ENCODE assay signal across 1 cellular context in genomic region chr19:50724522-50725217, GRCh38.
TF ChIP-seq lines count a peak whose summit lies in the region.

No MANE protein-coding gene starts in this region.

TF ChIP-seq in HepG2, 621 proteins besides CTCF, POLR2A, EP300 and RAD21 (continued from another document and continues in another):
- TF ChIP-seq ZBTB14 (CRISPR knock-in tag; IDR thresholded peaks at IDR 0.05) (peak; percentile 76), RFXANK (CRISPR knock-in tag; IDR thresholded peaks at IDR 0.05) (no peak), STAG1 (CRISPR knock-in tag; IDR thresholded peaks at IDR 0.05) (peak; percentile 32; the same call in 1 of the 2 replicates), ZBTB7B (CRISPR knock-in tag; IDR thresholded peaks at IDR 0.05) (0 out of 2 replicates have a peak, but pooled peaks have one; percentile 36), BRD4 (CRISPR knock-in tag; IDR thresholded peaks at IDR 0.05) (no peak), ZNF574 (CRISPR knock-in tag; IDR thresholded peaks at IDR 0.05) (0 out of 2 replicates have a peak, but pooled peaks have one; percentile 18), ZNF24 (IDR thresholded peaks at IDR 0.05) (no peak), RFX1 (IDR thresholded peaks at IDR 0.05) (no peak), HMGXB4 (CRISPR knock-in tag; IDR thresholded peaks at IDR 0.05; ENCODE audit: borderline replicate concordance in 1 of 2, low read depth in 1 of 2) (peak in 1 of 2 experiments; percentile 69; a peak in 1 of 4 replicates), CEBPG (CRISPR knock-in tag; IDR thresholded peaks at IDR 0.05) (no peak), ZNF510 (CRISPR knock-in tag; IDR thresholded peaks at IDR 0.05; ENCODE audit: low read depth) (no peak), PLSCR1 (CRISPR knock-in tag; IDR thresholded peaks at IDR 0.05; ENCODE audit: borderline replicate concordance) (no peak), SCMH1 (CRISPR knock-in tag; IDR thresholded peaks at IDR 0.05; ENCODE audit: borderline replicate concordance) (no peak), NRL (CRISPR knock-in tag; IDR thresholded peaks at IDR 0.05; ENCODE audit: borderline replicate concordance) (0 out of 2 replicates have a peak, but pooled peaks have one; percentile 31), ZMYM3 (CRISPR knock-in tag; IDR thresholded peaks at IDR 0.05) (no peak), ZNF318 (CRISPR knock-in tag; IDR thresholded peaks at IDR 0.05) (no peak), ZNF264 (CRISPR knock-in tag; IDR thresholded peaks at IDR 0.05) (no peak), TFDP1 (CRISPR knock-in tag; IDR thresholded peaks at IDR 0.05; ENCODE audit: borderline replicate concordance) (no peak), ZNF687 (CRISPR knock-in tag; IDR thresholded peaks at IDR 0.05) (peak; percentile 54; the same call in 1 of the 2 replicates), ZBTB38 (CRISPR knock-in tag; IDR thresholded peaks at IDR 0.05) (no peak), ZGPAT (CRISPR knock-in tag; IDR thresholded peaks at IDR 0.05) (no peak), ZNF879 (CRISPR knock-in tag; IDR thresholded peaks at IDR 0.05) (no peak), ZNF432 (CRISPR knock-in tag; IDR thresholded peaks at IDR 0.05; ENCODE audit: borderline replicate concordance) (no peak), NFYB (CRISPR knock-in tag; IDR thresholded peaks at IDR 0.05) (no peak), GABPB1 (CRISPR knock-in tag; IDR thresholded peaks at IDR 0.05) (peak; percentile 59; the same call in 1 of the 2 replicates), PATZ1 (CRISPR knock-in tag; IDR thresholded peaks at IDR 0.05) (0 out of 2 replicates have a peak, but pooled peaks have one; percentile 16), HNRNPK (IDR thresholded peaks at IDR 0.05; ENCODE audit: low read depth, low read length, poor library complexity, severe bottlenecking) (peak; percentile 26), WIZ (CRISPR knock-in tag; IDR thresholded peaks at IDR 0.05) (no peak), ZNF460 (CRISPR knock-in tag; IDR thresholded peaks at IDR 0.05; ENCODE audit: borderline replicate concordance) (no peak)
